Comparison of ENCODE assay signal across 8 cellular contexts in genomic region chr3:51974963-51975856, GRCh38. TPM values are rescaled to one million over a fixed set of nuclear protein-coding genes. Genes with fewer than 3 reads are reported as not detected.
DNase-seq lines count a peak whose midpoint lies in the region; ATAC-seq and TF ChIP-seq lines count a peak whose summit lies in the region.

Gene ABHD14A, plus strand, starts transcription at chr3:51975064. Its CDS starts 72 bp downstream, at chr3:51975136.

- H3K9me3 Mint-ChIP-seq in activated B cell treated with CpG ODN at 0.5 μM for 24 hours, result no peaks in the 10 kb centered on the region
- no peaks in the 10 kb centered on the region for H3K9me3 Mint-ChIP-seq in central memory CD8-positive, alpha-beta T cell

- ATAC-seq in activated B cell treated with CpG ODN at 0.5 μM for 24 hours (ENCODE audit: low read depth) (peak; percentile 76), HG03571 (IDR thresholded peaks at IDR 0.05; ENCODE audit: unreplicated experiment) (no peak)
- ATAC-seq in central memory CD8-positive, alpha-beta T cell (replicated peaks; ENCODE audit: extremely low read depth, poor library complexity, severe bottlenecking), result peak; percentile 65

- peak within 1 kb of the TSS; percentile 98 for H3K4me3 Mint-ChIP-seq in activated B cell treated with CpG ODN at 0.5 μM for 24 hours
- peak within 1 kb of the TSS; percentile 84 for H3K4me3 Mint-ChIP-seq in central memory CD8-positive, alpha-beta T cell

- CTCF ChIA-PET in activated B cell treated with CpG ODN at 0.5 μM for 24 hours (lab: Charles Lee), result interaction anchor here (0.6 to 1.5 kb wide), 4 partner anchors 8 to 179 kb away, joined by 3 to 7 read pairs (median 4); partner anchors contain the start of genes ACY1, POC1A and RPL29

- DNase-seq in GDM1 (lab: John Stamatoyannopoulos, UW) (peak; percentile 54), H4 (ENCODE audit: low spot score) (peak; percentile 22), NCI-H1092 (lab: John Stamatoyannopoulos, UW) (peak; percentile 13), activated B cell treated with CpG ODN at 0.5 μM for 24 hours (peak; percentile 74), islet precursor cell (peak; percentile 82)
- peak; percentile 50 to 54 for DNase-seq in central memory CD8-positive, alpha-beta T cell (ENCODE audit: low spot score in 2 of 2)
- peak in 2 of 3 donors; percentile 44 to 61 for DNase-seq in stimulated activated CD4-positive, alpha-beta T cell treated with anti-CD3 and anti-CD28 coated beads, Interleukin-12 subunit alpha, Interleukin-12 subunit beta, amount 100 ng/mL, for 48 hours (ENCODE audit: low read depth in 2 of 3, low spot score in 1 of 3)

- TF ChIP-seq CTCF in activated B cell treated with CpG ODN at 0.5 μM for 24 hours (IDR thresholded peaks at IDR 0.05), result no peak

- no peaks in the 10 kb centered on the region for H3K27me3 Mint-ChIP-seq in activated B cell treated with CpG ODN at 0.5 μM for 24 hours
- H3K27me3 Mint-ChIP-seq in central memory CD8-positive, alpha-beta T cell, result no peaks in the 10 kb centered on the region

- POLR2A ChIA-PET in activated B cell treated with CpG ODN at 0.5 μM for 24 hours (lab: Charles Lee), result interaction anchor here (0.6 to 4.0 kb wide), 8 partner anchors 8 to 1749 kb away, joined by 3 to 35 read pairs (median 6); partner anchors contain the start of genes ACY1, PARP3, POC1A and RPL29

- H3K4me1 Mint-ChIP-seq in activated B cell treated with CpG ODN at 0.5 μM for 24 hours, result peaks cover 28% of the 10 kb centered on the region
- peaks cover 37% of the 10 kb centered on the region for H3K4me1 Mint-ChIP-seq in central memory CD8-positive, alpha-beta T cell

- H3K36me3 Mint-ChIP-seq in activated B cell treated with CpG ODN at 0.5 μM for 24 hours (ENCODE audit: low read depth), result peaks cover 5% of the 10 kb centered on the region
- peaks cover 18% of the 10 kb centered on the region for H3K36me3 Mint-ChIP-seq in central memory CD8-positive, alpha-beta T cell (ENCODE audit: insufficient read depth)

- H3K27ac Mint-ChIP-seq in activated B cell treated with CpG ODN at 0.5 μM for 24 hours, result peak within 1 kb of the TSS; percentile 91
- H3K27ac Mint-ChIP-seq in central memory CD8-positive, alpha-beta T cell (ENCODE audit: low read depth), result peak within 1 kb of the TSS; percentile 95

- intact Hi-C loops in activated B cell treated with CpG ODN at 0.5 μM for 24 hours (cut with micrococcal nuclease), result loop anchor here (1.0 to 10.0 kb wide), 6 partner anchors 8 to 1360 kb away; partner anchors contain the start of genes ACY1, CISH, DUSP7 and MAPKAPK3

RNA-seq across cellular contexts. Expression of gene ABHD14A, which starts in this region (rescaled TPM):
- 8.0 and 13.9 TPM in 2 replicates for total RNA-seq in H4 (2014; rRNA removed; shearing (Covaris generic))
- total RNA-seq in activated B cell treated with CpG ODN at 0.5 μM for 24 hours, result 5.1 and 5.2 TPM in 2 replicates

Comparison
In these comparisons a context has a peak if more than half of its experiments do, and no peak if none do; other contexts are left out.
1. DNase-seq: peak in every context shown above with its lines; median percentile 82 in islet precursor cell; 74 in activated B cell treated with CpG ODN at 0.5 μM for 24 hours; 54 in GDM1; 52 in stimulated activated CD4-positive, alpha-beta T cell treated with anti-CD3 and anti-CD28 coated beads, Interleukin-12 subunit alpha, Interleukin-12 subunit beta, amount 100 ng/mL, for 48 hours; 52 in central memory CD8-positive, alpha-beta T cell; 22 in H4; 13 in NCI-H1092.